ENCODE assay signal across 19 cellular contexts in genomic region chr17:13751485-13751793, GRCh38.
DNase-seq lines count a peak whose midpoint lies in the region; ATAC-seq and TF ChIP-seq lines count a peak whose summit lies in the region.
"Had no signal": no experiment of that assay in that cellular context is flagged by ENCODE, and none has a peak within 500 bp of the region (broad histone marks: within the 10 kb centered on the region; RNA-seq: fewer than 3 reads in every experiment).

No MANE protein-coding gene starts in this region.

- no peak overlapping the region for H3K4me3 ChIP-seq in SK-N-SH (ENCODE audit: low read depth in 2 of 2, low read length in 1 of 2)
- H3K4me3 ChIP-seq in PC-3 (ENCODE audit: low read length) = peak overlapping the region; percentile 15; the same call in 1 of the 2 replicates
- H3K4me3 ChIP-seq in iPS-20b (ENCODE audit: low read length) = no peak overlapping the region
- H3K4me3 ChIP-seq in smooth muscle cell = no peak overlapping the region
- H3K4me3 ChIP-seq in transverse colon = no peak overlapping the region
- H3K4me3 ChIP-seq in HAP-1 = no peak overlapping the region
- H3K4me3 ChIP-seq: BLaER1 treated with 17β-estradiol and CSF1 and Interleukin-3, amounts not matched to agents 10 nM and 100 nM had no signal

- H3K9ac ChIP-seq in SK-N-SH (no peak overlapping the region), PC-3 (ENCODE audit: low read length) (peak overlapping the region; percentile 15; the same call in 1 of the 2 replicates), iPS-20b (ENCODE audit: low read depth, low read length) (peak overlapping the region; percentile 41; the same call in 1 of the 2 replicates), smooth muscle cell (ENCODE audit: low read depth) (no peak overlapping the region)
- H3K9ac ChIP-seq: BLaER1 treated with 17β-estradiol and CSF1 and Interleukin-3, amounts not matched to agents 10 nM and 100 nM; KMS-11 had no signal

- WGBS in SK-N-SH (ENCODE audit: low lambda C conversion rate) = 42% methylated on average over 4 of the region's 4 CpGs
- 13% methylated on average over 4 of the region's 4 CpGs for WGBS in smooth muscle cell (ENCODE audit: low lambda C conversion rate)
- WGBS in transverse colon (ENCODE audit: low coverage in 1 of 2), 2 donors = 65 to 80% methylated on average over 4 of the region's 4 CpGs

- no peak for TF ChIP-seq POLR2A in transverse colon (IDR thresholded peaks at IDR 0.05)

- H3K9me3 ChIP-seq in SK-N-SH = no peaks in the 10 kb centered on the region
- H3K9me3 ChIP-seq in PC-3 (ENCODE audit: low read length) = no peaks in the 10 kb centered on the region
- H3K9me3 ChIP-seq in iPS-20b (ENCODE audit: insufficient read depth, low read depth, low read length) = no peaks in the 10 kb centered on the region; the same call in 1 of the 2 replicates
- no peaks in the 10 kb centered on the region for H3K9me3 ChIP-seq in smooth muscle cell (replicated peaks; ENCODE audit: low read depth)
- H3K9me3 ChIP-seq in transverse colon = no peaks in the 10 kb centered on the region
- H3K9me3 ChIP-seq in HAP-1 = no peaks in the 10 kb centered on the region

- H3K79me2 ChIP-seq in SK-N-SH (ENCODE audit: insufficient read depth) = no peaks in the 10 kb centered on the region
- H3K79me2 ChIP-seq in PC-3 (ENCODE audit: low read length) = no peaks in the 10 kb centered on the region
- no peaks in the 10 kb centered on the region for H3K79me2 ChIP-seq in smooth muscle cell (ENCODE audit: low read depth)

- no peak overlapping the region for H3K27ac ChIP-seq in SK-N-SH (ENCODE audit: low read depth in 2 of 2, low read length in 1 of 2)
- peak overlapping the region; percentile 75 for H3K27ac ChIP-seq in PC-3 (ENCODE audit: low read length)
- H3K27ac ChIP-seq in iPS-20b (ENCODE audit: low read length) = peak overlapping the region; percentile 57
- H3K27ac ChIP-seq in smooth muscle cell (ENCODE audit: low read depth) = peak overlapping the region; percentile 59
- peak overlapping the region in 1 of 4 donors; percentile 8 for H3K27ac ChIP-seq in transverse colon
- H3K27ac ChIP-seq: BLaER1 treated with 17β-estradiol and CSF1 and Interleukin-3, amounts not matched to agents 10 nM and 100 nM; HL-60; KMS-11 had no signal

- intact Hi-C loops in PC-3 (cut with micrococcal nuclease) = no loop called here
- intact Hi-C loops in transverse colon (cut with DNase I; ENCODE audit: low total_unique reads) = no loop called here

- no peaks in the 10 kb centered on the region for H3K36me3 ChIP-seq in SK-N-SH (replicated peaks in 1 of 2; ENCODE audit: control insufficient read depth in 1 of 2, insufficient read depth in 2 of 2, low read length in 1 of 2)
- H3K36me3 ChIP-seq in PC-3 (ENCODE audit: low read depth, low read length) = no peaks in the 10 kb centered on the region
- no peaks in the 10 kb centered on the region for H3K36me3 ChIP-seq in iPS-20b (ENCODE audit: insufficient read depth, low read depth, low read length)
- H3K36me3 ChIP-seq in smooth muscle cell (ENCODE audit: low read depth) = no peaks in the 10 kb centered on the region
- H3K36me3 ChIP-seq in transverse colon = no peaks in the 10 kb centered on the region
- H3K36me3 ChIP-seq in HAP-1 (replicated peaks) = no peaks in the 10 kb centered on the region
- H3K36me3 ChIP-seq: BLaER1 treated with 17β-estradiol and CSF1 and Interleukin-3, amounts not matched to agents 10 nM and 100 nM had no signal

- TF ChIP-seq RAD21 in SK-N-SH (IDR thresholded peaks at IDR 0.05; ENCODE audit: low read length) = no peak

- CTCF ChIA-PET in SK-N-SH (lab: Yijun Ruan, JAX) = no interaction called here
- CTCF ChIA-PET in PC-3 (lab: Charles Lee) = no interaction called here

- H3K27me3 ChIP-seq in SK-N-SH (ENCODE audit: insufficient read depth) (no peaks in the 10 kb centered on the region), PC-3 (ENCODE audit: low read length) (no peaks in the 10 kb centered on the region), iPS-20b (ENCODE audit: insufficient read depth, low read length) (no peaks in the 10 kb centered on the region), smooth muscle cell (ENCODE audit: low read depth) (no peaks in the 10 kb centered on the region), transverse colon (no peaks in the 10 kb centered on the region), HAP-1 (ENCODE audit: low read depth) (no peaks in the 10 kb centered on the region)

- POLR2A ChIA-PET in SK-N-SH (lab: Yijun Ruan, JAX) (no interaction called here), PC-3 (lab: Charles Lee; ENCODE audit: unreplicated experiment) (no interaction called here)

- H4K20me1 ChIP-seq in SK-N-SH (ENCODE audit: insufficient read depth) (no peaks in the 10 kb centered on the region), PC-3 (ENCODE audit: low read length) (no peaks in the 10 kb centered on the region), smooth muscle cell (ENCODE audit: low read depth) (no peaks in the 10 kb centered on the region)
- H4K20me1 ChIP-seq: BLaER1 treated with 17β-estradiol and CSF1 and Interleukin-3, amounts not matched to agents 10 nM and 100 nM had no signal

- TF ChIP-seq CTCF in SK-N-SH (IDR thresholded peaks at IDR 0.05) = no peak
- TF ChIP-seq CTCF in PC-3 (conservative IDR thresholded peaks at IDR 0.05; ENCODE audit: low read depth, low read length) = no peak
- TF ChIP-seq CTCF in smooth muscle cell (IDR thresholded peaks at IDR 0.05; ENCODE audit: borderline replicate concordance, insufficient read depth, poor library complexity, severe bottlenecking) = no peak
- TF ChIP-seq CTCF in transverse colon (IDR thresholded peaks at IDR 0.05) = no peak

- BruUV-seq in PC-3 (replicated peaks; lab: Mats Ljungman, UMichigan) = no TSS peak

- no peak for ATAC-seq in SK-N-SH treated with all-trans-retinoic acid at 6 μM for 48 hours
- ATAC-seq in PC-3 = no peak

- TF ChIP-seq EP300 in SK-N-SH (IDR thresholded peaks at IDR 0.05; ENCODE audit: borderline replicate concordance in 1 of 2, low read depth in 1 of 2, low read length in 1 of 2) (no peak), transverse colon (IDR thresholded peaks at IDR 0.05; ENCODE audit: low read depth) (no peak)

- DNase-seq in SK-N-SH (no peak), PC-3 (no peak), smooth muscle cell (lab: John Stamatoyannopoulos, UW; ENCODE audit: unreplicated experiment) (no peak), transverse colon (no peak), HAP-1 (ENCODE audit: low spot score in 2 of 2) (no peak)
- no peak for DNase-seq in activated CD8-positive, alpha-beta memory T cell treated with anti-CD3 and anti-CD28 coated beads, Interleukin-2, amount 50 U/mL, for 48 hours
- DNase-seq: 8988T, DND-41, GDM1, NCI-H1092, NCI-H146, NCI-H2081, NCI-H2227 treated with DMSO at 0.1 percent for 48 hours, SW 1271 had no signal

- H3K9me2 ChIP-seq in SK-N-SH (no peaks in the 10 kb centered on the region), PC-3 (replicated peaks; ENCODE audit: low read length) (no peaks in the 10 kb centered on the region)

- peak overlapping the region; percentile 31; the same call in 1 of the 2 replicates for H2AFZ ChIP-seq in SK-N-SH (ENCODE audit: low read depth)
- peak overlapping the region; percentile 24 for H2AFZ ChIP-seq in PC-3 (ENCODE audit: low read length)
- peak overlapping the region; percentile 79 for H2AFZ ChIP-seq in smooth muscle cell (ENCODE audit: low read depth)

- in situ Hi-C loops in transverse colon (cut with MboI; ENCODE audit: low pct_ligation_motif_present in 1 of 4, low pct_unique_long_range_greater_than_20kb in 1 of 4, low sequenced_read_pairs in 3 of 4) (no loop called here), HAP-1 (cut with MboI; ENCODE audit: low sequenced_read_pairs) (no loop called here)

- H3K4me1 ChIP-seq in SK-N-SH (ENCODE audit: control insufficient read depth in 1 of 2, insufficient read depth in 2 of 2, low read depth in 1 of 2, low read length in 1 of 2) (peaks cover 0 to under 1% of the 10 kb centered on the region in 2 experiments; a peak in 2 of 4 replicates), PC-3 (ENCODE audit: insufficient read depth, low read length) (peaks cover 17% of the 10 kb centered on the region), iPS-20b (ENCODE audit: insufficient read depth, low read length) (peaks cover 39% of the 10 kb centered on the region; the same call in 1 of the 2 replicates), smooth muscle cell (ENCODE audit: low read depth) (peaks cover 20% of the 10 kb centered on the region), transverse colon (no peaks in the 10 kb centered on the region), HAP-1 (no peaks in the 10 kb centered on the region)

- H3K4me2 ChIP-seq in SK-N-SH = 0 out of 2 replicates have a peak overlapping the region, but pooled peaks have one; percentile 3
- H3K4me2 ChIP-seq in PC-3 (ENCODE audit: low read length) = peak overlapping the region; percentile 67
- H3K4me2 ChIP-seq in smooth muscle cell = peak overlapping the region; percentile 64
- H3K4me2 ChIP-seq: BLaER1 treated with 17β-estradiol and CSF1 and Interleukin-3, amounts not matched to agents 10 nM and 100 nM; KMS-11 had no signal

- H3F3A ChIP-seq in SK-N-SH (replicated peaks; ENCODE audit: insufficient read depth) = no peaks in the 10 kb centered on the region
- H3F3A ChIP-seq in PC-3 (ENCODE audit: low read length, unreplicated experiment) = no peaks in the 10 kb centered on the region
- H3F3A ChIP-seq in smooth muscle cell (ENCODE audit: low read depth) = peaks cover 21% of the 10 kb centered on the region

TF ChIP-seq in SK-N-SH, 30 proteins besides CTCF, POLR2A, EP300 and RAD21 (continues in another document):
- TF ChIP-seq RFX5 (IDR thresholded peaks at IDR 0.05; ENCODE audit: low read length) = no peak
- TF ChIP-seq TCF12 (IDR thresholded peaks at IDR 0.05) = no peak

TF ChIP-seq in SK-N-SH treated with all-trans-retinoic acid at 6 μM for 48 hours, 23 proteins besides CTCF, POLR2A, EP300 and RAD21 (continues in another document):
- TF ChIP-seq PATZ1 (CRISPR knock-in tag; IDR thresholded peaks at IDR 0.05; ENCODE audit: borderline replicate concordance) (no peak), ZFP30 (CRISPR knock-in tag; IDR thresholded peaks at IDR 0.05) (no peak), BACH2 (CRISPR knock-in tag; IDR thresholded peaks at IDR 0.05; ENCODE audit: borderline replicate concordance) (no peak), RARB (CRISPR knock-in tag; IDR thresholded peaks at IDR 0.05) (no peak)

Comparison
In these comparisons a context has a peak if more than half of its experiments do, and no peak if none do; other contexts are left out.
1. H2AFZ ChIP-seq: peak in every context shown above with its lines; median percentile 79 in smooth muscle cell; 31 in SK-N-SH; 24 in PC-3.
2. H3K27ac ChIP-seq: peak in PC-3 (single experiment), iPS-20b (single experiment) and smooth muscle cell (single experiment); none in SK-N-SH (0 of 2).
3. H3K4me2 ChIP-seq: peak in every context shown above with its lines; median percentile 67 in PC-3; 64 in smooth muscle cell; 3 in SK-N-SH.
4. H3K9ac ChIP-seq: peak in PC-3 (single experiment) and iPS-20b (single experiment); none in SK-N-SH (single experiment) and smooth muscle cell (single experiment).